In genomic region chr9:16825971-16826370, GRCh38 we compare ENCODE assay signal across 1 cellular context.
A peak's percentile ranks its signal among the peaks of the same experiment; 100 is the strongest.
TF ChIP-seq lines count a peak whose summit lies in the region.

No MANE protein-coding gene starts in this region.

TF ChIP-seq in SK-N-SH, 30 proteins besides CTCF, POLR2A, EP300 and RAD21 (continued from another document):
- no peak for TF ChIP-seq IRF3 (IDR thresholded peaks at IDR 0.05; ENCODE audit: low read depth, low read length)
- TF ChIP-seq MEF2A (IDR thresholded peaks at IDR 0.05; ENCODE audit: borderline replicate concordance, low read depth) = no peak
- TF ChIP-seq EZH2phosphoT487 (IDR thresholded peaks at IDR 0.05; ENCODE audit: borderline replicate concordance, low read depth) = no peak
- TF ChIP-seq JUND (IDR thresholded peaks at IDR 0.05) = peak; percentile 50
- no peak for TF ChIP-seq MXI1 (IDR thresholded peaks at IDR 0.05; ENCODE audit: low read depth, low read length)
- no peak for TF ChIP-seq RFX5 (IDR thresholded peaks at IDR 0.05; ENCODE audit: low read length)
- no peak for TF ChIP-seq GABPA (IDR thresholded peaks at IDR 0.05; ENCODE audit: low read depth)
